In the genomic region with DNA sequence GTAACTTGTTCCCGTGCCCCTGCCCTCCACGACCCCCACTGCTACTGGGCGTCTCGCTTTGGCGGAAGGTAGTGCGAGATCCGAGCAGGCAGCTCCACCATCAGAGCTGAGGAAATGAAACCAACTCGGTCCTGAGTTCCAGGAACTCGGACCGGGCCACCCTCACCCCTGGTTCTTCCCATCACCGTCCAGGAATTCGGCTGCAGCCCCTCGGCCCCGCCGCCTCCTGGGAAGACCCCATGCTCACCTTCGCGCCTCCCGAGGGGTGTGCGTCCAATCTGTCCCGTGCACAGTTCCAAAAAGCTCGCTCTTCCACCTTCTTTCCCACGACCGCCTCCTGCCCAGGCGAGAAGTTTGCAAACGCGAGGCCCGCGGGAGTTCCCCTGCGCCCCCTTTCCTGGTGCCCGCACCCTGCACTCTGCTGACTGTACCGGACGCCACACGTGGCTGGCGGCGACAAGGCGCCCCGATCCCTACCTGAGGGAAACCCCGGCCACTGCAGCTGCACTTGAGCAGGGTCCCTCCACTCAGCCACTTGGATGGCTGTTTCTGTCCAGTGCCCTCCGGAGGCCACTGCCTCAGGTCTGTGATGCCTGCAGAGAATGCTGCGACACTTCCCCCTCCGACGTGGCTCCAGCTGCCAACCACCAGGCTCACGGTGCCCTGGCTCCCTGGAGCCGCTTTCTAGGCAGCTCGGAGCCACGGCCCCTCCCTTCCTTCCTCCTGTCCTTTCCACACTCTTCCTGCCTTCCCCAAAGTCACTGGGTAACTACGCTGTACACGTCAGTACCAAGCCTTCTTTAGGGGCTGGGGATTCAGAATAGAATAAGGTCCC, we compare ENCODE assay signal across 8 cellular contexts. TPM values are rescaled to one million over a fixed set of nuclear protein-coding genes. Genes with fewer than 3 reads are reported as not detected.
A peak's percentile ranks its signal among the peaks of the same experiment; 100 is the strongest.
DNase-seq lines count a peak whose midpoint lies in the region; ATAC-seq and TF ChIP-seq lines count a peak whose summit lies in the region.

A gene (minus strand): TSS at position 657 of the 835 bp plus-strand sequence. CDS start 5,105 bp downstream, outside the sequence.

- H3K4me1 ChIP-seq in psoas muscle (no peaks in the 10 kb centered on the region), vagina (peaks cover 34% of the 10 kb centered on the region)

- CTCF ChIA-PET in RWPE1 (lab: Yijun Ruan, JAX) = interaction anchor here (0.5 to 2.1 kb wide), 7 partner anchors 22 to 298 kb away, joined by 3 to 13 read pairs (median 4); a partner anchor contains a TSS

- no peak for TF ChIP-seq POLR2A in vagina (IDR thresholded peaks at IDR 0.05)

- ATAC-seq in GM18861 (IDR thresholded peaks at IDR 0.05; ENCODE audit: unreplicated experiment) = peak; percentile 37
- peak; percentile 49 for ATAC-seq in HG03159 (IDR thresholded peaks at IDR 0.05; ENCODE audit: unreplicated experiment)
- peak; percentile 35 to 51 (median 48) for ATAC-seq in psoas muscle

- peak within 1 kb of the TSS; percentile 90 for H3K27ac ChIP-seq in RWPE1
- peak within 1 kb of the TSS; percentile 53 for H3K27ac ChIP-seq in psoas muscle
- H3K27ac ChIP-seq in vagina = peak within 1 kb of the TSS; percentile 89

- in situ Hi-C loops in ACHN (cut with HindIII; ENCODE audit: low pct_ligation_motif_present, low pct_unique_long_range_greater_than_20kb, low sequenced_read_pairs) = loop anchor here (5.0 kb wide), 1 partner anchor 42 kb away; no protein-coding TSS in a partner anchor

- peaks cover 8% of the 10 kb centered on the region for H3K27me3 Mint-ChIP-seq in glutamatergic neuron (ENCODE audit: unreplicated experiment)

- no peaks in the 10 kb centered on the region for H3K36me3 ChIP-seq in psoas muscle (ENCODE audit: insufficient read depth in 1 of 2, low read depth in 1 of 2)
- no peaks in the 10 kb centered on the region for H3K36me3 ChIP-seq in vagina

- H3K9me3 ChIP-seq in psoas muscle (no peaks in the 10 kb centered on the region), vagina (no peaks in the 10 kb centered on the region)

- H3K9me3 Mint-ChIP-seq in glutamatergic neuron (ENCODE audit: unreplicated experiment) = no peaks in the 10 kb centered on the region

- peak within 1 kb of the TSS; percentile 84 for H3K4me3 Mint-ChIP-seq in glutamatergic neuron (ENCODE audit: unreplicated experiment)

- H3K27ac Mint-ChIP-seq in glutamatergic neuron (ENCODE audit: unreplicated experiment) = no peak within 1 kb of the TSS

- no peaks in the 10 kb centered on the region for H3K36me3 Mint-ChIP-seq in glutamatergic neuron (ENCODE audit: unreplicated experiment)

- intact Hi-C loops in psoas muscle (cut with DNase I) = no loop called here
- intact Hi-C loops in vagina (cut with DNase I) = loop anchor here (10.0 kb wide), 1 partner anchor 164 kb away; no protein-coding TSS in a partner anchor

- DNase-seq in ACHN (peak; percentile 76), RWPE1 (ENCODE audit: low spot score) (peak; percentile 59), activated gamma-delta T cell treated with Interleukin-2 at 50 U/mL for 16 hours (peak; percentile 58), glutamatergic neuron (peak; percentile 31), psoas muscle (peak; percentile 63 to 72), vagina (ENCODE audit: extremely low spot score in 2 of 2) (no peak)

- WGBS in psoas muscle, 3 donors = 0 to 3% (median 2%) methylated on average over 46 to 48 of the region's 48 CpGs

- H3K4me3 ChIP-seq in psoas muscle = peak within 1 kb of the TSS; percentile 74
- peak within 1 kb of the TSS; percentile 66 to 96 for H3K4me3 ChIP-seq in vagina

- H3K27me3 ChIP-seq in psoas muscle (ENCODE audit: insufficient read depth in 3 of 3, low read length in 2 of 3) = peaks cover 0 to 3% (median 0%) of the 10 kb centered on the region in 3 donors
- no peaks in the 10 kb centered on the region for H3K27me3 ChIP-seq in vagina

- H3K4me1 Mint-ChIP-seq in glutamatergic neuron (ENCODE audit: low read depth, unreplicated experiment) = no peaks in the 10 kb centered on the region

- TF ChIP-seq CTCF in RWPE1 (conservative IDR thresholded peaks at IDR 0.05; ENCODE audit: low read depth) (no peak), glutamatergic neuron (IDR thresholded peaks at IDR 0.05; ENCODE audit: partially characterized antibody, unreplicated experiment) (no peak), psoas muscle (IDR thresholded peaks at IDR 0.05) (no peak), vagina (IDR thresholded peaks at IDR 0.05) (no peak)

- POLR2A ChIA-PET in RWPE1 (lab: Yijun Ruan, JAX; ENCODE audit: low non-redundant PET) = no interaction called here

RNA-seq across cellular contexts. Expression of the gene that starts here (rescaled TPM):
- total RNA-seq in glutamatergic neuron (ENCODE audit: unreplicated experiment) (not detected), psoas muscle (1 to 10 TPM; 1.9 to 2.8 (median 2.2) TPM), vagina (40.0 TPM)
- 1 to 10 TPM in 2 of 3 donors, under 1 TPM in 1; 0.56 to 3.4 (median 1.4) TPM for polyA plus RNA-seq in psoas muscle

Comparison
In these comparisons a context has a peak if more than half of its experiments do, and no peak if none do; other contexts are left out.
1. RNA of the gene that starts here (total RNA-seq): 40.0 TPM in vagina (single experiment); 1.9 to 2.8 TPM in psoas muscle and not detected in glutamatergic neuron (single experiment); every median in the first group is over 10 times any median in the second.
2. Peak in DNase-seq in glutamatergic neuron; RNA of the gene not detected or under 1 TPM.
3. DNase-seq: peak in ACHN (single experiment), RWPE1 (single experiment), activated gamma-delta T cell treated with Interleukin-2 at 50 U/mL for 16 hours (single experiment) and psoas muscle (2 of 2); none in vagina (0 of 2).
4. Peak in every context shown above with its lines, with median percentiles within 50 percentile points of each other: ATAC-seq and H3K27ac ChIP-seq.